1 cellular context compared by ENCODE assay signal in the genomic region with DNA sequence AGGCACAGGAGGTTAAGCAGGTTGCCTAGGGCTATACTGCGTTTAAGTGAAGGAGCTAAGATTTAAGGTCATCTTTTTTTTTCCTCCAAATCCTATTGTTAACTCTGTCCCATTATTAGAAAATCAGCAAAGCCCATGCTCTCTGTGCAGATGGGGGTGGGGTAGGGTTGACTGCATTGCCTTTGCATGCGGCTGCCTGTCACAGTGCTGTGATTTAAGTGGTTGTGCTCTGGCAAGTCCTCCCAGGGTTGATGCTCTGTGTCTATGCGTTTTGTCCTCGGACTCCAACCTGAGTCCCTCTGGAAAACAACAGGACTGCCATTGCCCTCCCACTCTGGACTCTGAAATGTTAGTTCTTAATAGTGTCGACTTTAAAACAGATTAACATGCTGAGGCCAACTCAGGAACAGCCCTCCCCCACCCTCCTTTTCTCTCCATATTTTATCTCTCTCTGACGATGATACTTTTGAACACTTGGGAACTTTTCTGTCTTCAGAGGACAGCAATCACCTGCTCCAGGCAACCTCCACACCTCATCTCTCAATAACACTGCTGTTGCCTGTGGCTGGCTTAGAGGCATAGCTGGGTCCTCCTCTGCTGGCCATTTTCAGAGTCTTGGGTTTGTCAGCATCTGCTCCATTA.
TF ChIP-seq lines count a peak whose summit lies in the region.

No MANE protein-coding gene starts in this region.

TF ChIP-seq in IMR-90, 13 proteins besides CTCF, POLR2A, EP300 and RAD21:
- TF ChIP-seq BHLHE40 (IDR thresholded peaks at IDR 0.05; ENCODE audit: low read depth, low read length), result no peak
- TF ChIP-seq SMC3 (IDR thresholded peaks at IDR 0.05; ENCODE audit: low read depth, low read length), result no peak
- no peak for TF ChIP-seq FOS (IDR thresholded peaks at IDR 0.05; ENCODE audit: low read depth, low read length)
- TF ChIP-seq NFE2L2 (IDR thresholded peaks at IDR 0.05; ENCODE audit: low read depth, low read length), result no peak
- TF ChIP-seq USF2 (IDR thresholded peaks at IDR 0.05; ENCODE audit: low read depth, low read length), result no peak
- TF ChIP-seq MAZ (IDR thresholded peaks at IDR 0.05; ENCODE audit: borderline replicate concordance, low read depth, low read length), result no peak
- no peak for TF ChIP-seq ELK1 (IDR thresholded peaks at IDR 0.05; ENCODE audit: borderline replicate concordance, low read depth, low read length)
- no peak for TF ChIP-seq MAFK (IDR thresholded peaks at IDR 0.05; ENCODE audit: low read depth, low read length)
TF ChIP-seq in IMR-90: peak in this region for 0.
